Comparison of ENCODE assay signal across 24 cellular contexts in the genomic region with DNA sequence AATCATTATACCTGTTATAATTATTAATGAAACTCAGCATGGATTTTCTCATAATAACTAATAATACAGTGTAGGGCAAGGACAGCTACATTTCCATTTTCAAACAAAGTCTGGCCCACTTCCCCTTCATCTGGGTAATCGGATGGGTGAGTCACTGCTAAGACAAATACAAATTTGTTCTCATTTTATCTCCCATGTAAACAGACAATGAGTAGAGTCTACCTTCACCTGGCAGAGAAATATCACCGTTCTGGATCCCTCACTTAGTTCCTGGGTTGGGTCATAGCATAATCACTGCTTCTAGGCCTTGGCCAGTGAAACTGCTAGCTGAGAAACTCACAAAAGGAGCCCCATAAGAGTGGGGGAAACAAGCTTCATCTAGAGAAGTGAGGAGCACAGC. TPM values are rescaled to one million over a fixed set of nuclear protein-coding genes. Genes with fewer than 3 reads are reported as not detected.
"Had no signal": no experiment of that assay in that cellular context is flagged by ENCODE, and none has a peak within 500 bp of the region (broad histone marks: within the 10 kb centered on the region; RNA-seq: fewer than 3 reads in every experiment).

No MANE protein-coding gene starts in this region.

- H3K79me2 ChIP-seq: parathyroid adenoma had no signal

- H3K27me3 ChIP-seq: gastrocnemius medialis, heart left ventricle, neural progenitor cell, sigmoid colon, spleen, stomach, testis, upper lobe of left lung had no signal

- H3K27ac ChIP-seq: gastrocnemius medialis, heart left ventricle, lower lobe of right lung, neural progenitor cell, parathyroid adenoma, sigmoid colon, spleen, stomach, testis, upper lobe of left lung had no signal

- H3K36me3 Mint-ChIP-seq: activated naive CD4-positive, alpha-beta T cell treated with anti-CD3 and anti-CD28 coated beads, Interleukin-2, amount 50 U/mL, for 24 hours; mesothelial cell of epicardium; neural progenitor cell had no signal

- H3K27ac Mint-ChIP-seq: activated CD4-positive, alpha-beta T cell treated with anti-CD3 and anti-CD28 coated beads, Interleukin-2, amount 10 ng/mL, durations not matched to agents 24 days and 14 days; activated CD8-positive, alpha-beta T cell treated with anti-CD3 and anti-CD28 coated beads, Interleukin-2, amount 10 ng/mL, durations not matched to agents 7 days and 5 days; activated naive CD4-positive, alpha-beta T cell treated with anti-CD3 and anti-CD28 coated beads, Interleukin-2, amount 50 U/mL, for 24 hours; mesothelial cell of epicardium; neural progenitor cell had no signal

- DNase-seq: activated CD4-positive, alpha-beta T cell treated with anti-CD3 and anti-CD28 coated beads, Interleukin-2, amount 10 ng/mL, durations not matched to agents 24 days and 14 days; activated CD4-positive, CD25-positive, alpha-beta regulatory T cell; activated CD8-positive, alpha-beta memory T cell treated with anti-CD3 and anti-CD28 coated beads, Interleukin-2, amount 50 U/mL, for 4 hours; activated CD8-positive, alpha-beta T cell treated with anti-CD3 and anti-CD28 coated beads, Interleukin-2, amount 10 ng/mL, durations not matched to agents 7 days and 5 days; activated effector memory CD4-positive, alpha-beta T cell treated with anti-CD3 and anti-CD28 coated beads, Interleukin-2, amount 50 U/mL, for 16 hours; activated T-cell treated with anti-CD3 and anti-CD28 coated beads, Interleukin-2, amount 50 U/mL, for 48 hours; caudate nucleus; erythroblast; gastrocnemius medialis; heart left ventricle; left colon; lower lobe of right lung; sigmoid colon; spleen; stimulated activated CD4-positive, alpha-beta T cell treated with anti-CD3 and anti-CD28 coated beads, Interleukin-2, amount 100 ng/mL, for 24 hours; stomach; testis; upper lobe of left lung had no signal

- H3K4me2 ChIP-seq: neural progenitor cell had no signal

- H3K4me1 ChIP-seq: gastrocnemius medialis, heart left ventricle, lower lobe of right lung, neural progenitor cell, parathyroid adenoma, sigmoid colon, spleen, stomach, testis, upper lobe of left lung had no signal

- H2AFZ ChIP-seq: neural progenitor cell, parathyroid adenoma had no signal

- H3K9me3 Mint-ChIP-seq: activated CD4-positive, alpha-beta T cell treated with anti-CD3 and anti-CD28 coated beads, Interleukin-2, amount 10 ng/mL, durations not matched to agents 24 days and 14 days; activated naive CD4-positive, alpha-beta T cell treated with anti-CD3 and anti-CD28 coated beads, Interleukin-2, amount 50 U/mL, for 24 hours; mesothelial cell of epicardium; neural progenitor cell had no signal

- H3K27me3 Mint-ChIP-seq: activated CD4-positive, alpha-beta T cell treated with anti-CD3 and anti-CD28 coated beads, Interleukin-2, amount 10 ng/mL, durations not matched to agents 24 days and 14 days; activated naive CD4-positive, alpha-beta T cell treated with anti-CD3 and anti-CD28 coated beads, Interleukin-2, amount 50 U/mL, for 24 hours had no signal

- FAIRE-seq: colon had no signal

- H3K4me3 ChIP-seq: gastrocnemius medialis, heart left ventricle, lower lobe of right lung, neural progenitor cell, sigmoid colon, spleen, stomach, testis, upper lobe of left lung had no signal

- H3K4me1 Mint-ChIP-seq: activated CD4-positive, alpha-beta T cell treated with anti-CD3 and anti-CD28 coated beads, Interleukin-2, amount 10 ng/mL, durations not matched to agents 24 days and 14 days; activated naive CD4-positive, alpha-beta T cell treated with anti-CD3 and anti-CD28 coated beads, Interleukin-2, amount 50 U/mL, for 24 hours; neural progenitor cell had no signal

- H3K36me3 ChIP-seq: gastrocnemius medialis, heart left ventricle, lower lobe of right lung, neural progenitor cell, sigmoid colon, spleen, stomach, upper lobe of left lung had no signal

- H3K4me3 Mint-ChIP-seq: activated CD4-positive, alpha-beta T cell treated with anti-CD3 and anti-CD28 coated beads, Interleukin-2, amount 10 ng/mL, durations not matched to agents 24 days and 14 days; activated CD8-positive, alpha-beta T cell treated with anti-CD3 and anti-CD28 coated beads, Interleukin-2, amount 10 ng/mL, durations not matched to agents 7 days and 5 days; activated naive CD4-positive, alpha-beta T cell treated with anti-CD3 and anti-CD28 coated beads, Interleukin-2, amount 50 U/mL, for 24 hours; mesothelial cell of epicardium; neural progenitor cell had no signal

- H3K9me3 ChIP-seq: gastrocnemius medialis, heart left ventricle, lower lobe of right lung, sigmoid colon, spleen, stomach, testis, upper lobe of left lung had no signal

- H3K9ac ChIP-seq: neural progenitor cell, parathyroid adenoma had no signal

RNA-seq across cellular contexts. Expression of a gene that starts 9.2 kb away (rescaled TPM):
- total RNA-seq: activated CD4-positive, alpha-beta T cell treated with anti-CD3 and anti-CD28 coated beads, Interleukin-2, amount 10 ng/mL, durations not matched to agents 24 days and 14 days; activated CD8-positive, alpha-beta T cell treated with anti-CD3 and anti-CD28 coated beads, Interleukin-2, amount 10 ng/mL, durations not matched to agents 7 days and 5 days; gastrocnemius medialis; heart left ventricle; lower lobe of right lung; myocyte; upper lobe of left lung had no signal
- polyA plus RNA-seq: heart left ventricle, spleen, stomach had no signal
